ENCODE assay signal across 15 cellular contexts in genomic region chrX:129768586-129769466, GRCh38. TPM values are rescaled to one million over a fixed set of nuclear protein-coding genes. Genes with fewer than 3 reads are reported as not detected.
A peak's percentile ranks its signal among the peaks of the same experiment; 100 is the strongest.
DNase-seq lines count a peak whose midpoint lies in the region; ATAC-seq, FAIRE-seq and TF ChIP-seq lines count a peak whose summit lies in the region.
"Had no signal": no experiment of that assay in that cellular context is flagged by ENCODE, and none has a peak within 500 bp of the region (broad histone marks: within the 10 kb centered on the region; RNA-seq: fewer than 3 reads in every experiment).

No MANE protein-coding gene starts in this region.

- H3K36me3 Mint-ChIP-seq in activated B cell treated with CpG ODN at 0.5 μM for 24 hours (ENCODE audit: low read depth): no peaks in the 10 kb centered on the region

- TF ChIP-seq EP300 in A549 (IDR thresholded peaks at IDR 0.05): no peak

- peak; percentile 46 for FAIRE-seq in A549 (lab: Jason Lieb, UNC)
- FAIRE-seq: frontal cortex had no signal

- H3K4me2 ChIP-seq in A549: no peak overlapping the region

- peaks cover 64% of the 10 kb centered on the region for H3K4me1 Mint-ChIP-seq in activated B cell treated with CpG ODN at 0.5 μM for 24 hours

- H3K9me3 ChIP-seq in A549: no peaks in the 10 kb centered on the region
- H3K9me3 ChIP-seq: adrenal gland, prostate gland had no signal

- no peak for ATAC-seq in A549
- ATAC-seq in activated B cell treated with CpG ODN at 0.5 μM for 24 hours (ENCODE audit: low read depth): no peak
- no peak for ATAC-seq in HG02759 (IDR thresholded peaks at IDR 0.05; ENCODE audit: unreplicated experiment)
- no peak for ATAC-seq in HG03378 (IDR thresholded peaks at IDR 0.05; ENCODE audit: unreplicated experiment)
- ATAC-seq: HCT116 had no signal

- DNase-seq in A549 (ENCODE audit: low read depth in 1 of 2, low spot score in 1 of 2) (no peak), ELF-1 (ENCODE audit: low read depth, low spot score) (peak; percentile 21), activated B cell treated with CpG ODN at 0.5 μM for 24 hours (no peak), fibroblast of pulmonary artery (ENCODE audit: low read depth) (peak; percentile 31), mucosa of gallbladder (ENCODE audit: low spot score) (no peak), NCI-H82 (lab: John Stamatoyannopoulos, UW) (no peak)
- DNase-seq: adrenal gland, NCI-H1694, NCI-H774 had no signal

- H3K4me3 ChIP-seq in A549 (no peak overlapping the region), fibroblast of pulmonary artery (replicated peaks; ENCODE audit: low read depth, low read length) (no peak overlapping the region)
- H3K4me3 ChIP-seq: adrenal gland, prostate gland had no signal

- POLR2A ChIA-PET in A549 (lab: Yijun Ruan, JAX) (no interaction called here), activated B cell treated with CpG ODN at 0.5 μM for 24 hours (lab: Charles Lee) (interaction anchor here (1.0 to 18.0 kb wide), 3 partner anchors 13 to 91 kb away, joined by 5 to 261 read pairs (median 167); partner anchors contain the start of gene SASH3)

- CTCF ChIA-PET in A549 (lab: Yijun Ruan, JAX): interaction anchor here (1.1 to 1.5 kb wide), 2 partner anchors 15 to 131 kb away, joined by 3 to 4 read pairs; no protein-coding TSS in a partner anchor
- CTCF ChIA-PET in activated B cell treated with CpG ODN at 0.5 μM for 24 hours (lab: Charles Lee): interaction anchor here (1.5 to 2.5 kb wide), 3 partner anchors 9 to 13 kb away, joined by 3 to 8 read pairs (median 4); no protein-coding TSS in a partner anchor

- intact Hi-C loops in activated B cell treated with CpG ODN at 0.5 μM for 24 hours (cut with micrococcal nuclease): loop anchor here (1.0 kb wide), 1 partner anchor 11 kb away; no protein-coding TSS in a partner anchor

- TF ChIP-seq POLR2A in A549 (IDR thresholded peaks at IDR 0.05; ENCODE audit: low read length): no peak

- H3K27me3 Mint-ChIP-seq in activated B cell treated with CpG ODN at 0.5 μM for 24 hours: no peaks in the 10 kb centered on the region

- 63% methylated on average over 6 of the region's 8 CpGs for WGBS in A549 (ENCODE audit: missing lambda C conversion rate)

- peak overlapping the region; percentile 80 for H3K27ac Mint-ChIP-seq in activated B cell treated with CpG ODN at 0.5 μM for 24 hours

- TF ChIP-seq CTCF in A549 (IDR thresholded peaks at IDR 0.05): no peak
- TF ChIP-seq CTCF in activated B cell treated with CpG ODN at 0.5 μM for 24 hours (IDR thresholded peaks at IDR 0.05): no peak
- no peak for TF ChIP-seq CTCF in fibroblast of pulmonary artery (IDR thresholded peaks at IDR 0.05; ENCODE audit: low read length, missing control alignments)

- no peak for TF ChIP-seq RAD21 in A549 (conservative IDR thresholded peaks at IDR 0.05 in 1 of 2, IDR thresholded peaks at IDR 0.05 in 1 of 2)

- H3K9me3 Mint-ChIP-seq in activated B cell treated with CpG ODN at 0.5 μM for 24 hours: no peaks in the 10 kb centered on the region

- no peak overlapping the region for H3K27ac ChIP-seq in A549
- H3K27ac ChIP-seq: adrenal gland, prostate gland had no signal

- no peaks in the 10 kb centered on the region for H3K4me1 ChIP-seq in A549
- H3K4me1 ChIP-seq: adrenal gland, prostate gland had no signal

- no peak overlapping the region for H3K4me3 Mint-ChIP-seq in activated B cell treated with CpG ODN at 0.5 μM for 24 hours

TF ChIP-seq in A549, 52 proteins besides CTCF, POLR2A, EP300 and RAD21:
- TF ChIP-seq FOSB (CRISPR knock-in tag; IDR thresholded peaks at IDR 0.05): no peak
- no peak for TF ChIP-seq JUNB (IDR thresholded peaks at IDR 0.05)
- no peak for TF ChIP-seq CBX8 (IDR thresholded peaks at IDR 0.05)
- TF ChIP-seq HEYL (CRISPR knock-in tag; IDR thresholded peaks at IDR 0.05): no peak
- TF ChIP-seq BCL3 (IDR thresholded peaks at IDR 0.05): no peak
- TF ChIP-seq ATOH8 (CRISPR knock-in tag; IDR thresholded peaks at IDR 0.05; ENCODE audit: low read depth): no peak
- TF ChIP-seq SREBF2 (IDR thresholded peaks at IDR 0.05): no peak
- TF ChIP-seq RARB (CRISPR knock-in tag; IDR thresholded peaks at IDR 0.05): no peak
- no peak for TF ChIP-seq TFCP2L1 (CRISPR knock-in tag; IDR thresholded peaks at IDR 0.05)
TF ChIP-seq in A549: peak in this region for 0.

RNA-seq across cellular contexts. Expression of gene SASH3, which starts 10.9 kb away (rescaled TPM):
- polyA plus RNA-seq in A549 (2011; rRNA removed) (not detected in 2 replicates), A549 (2017; fragmentation: RNase III; extraction: RNeasy Plus Mini Kit Qiagen cat#74134 plus additional on column Dnase treatment) (not detected in 3 replicates)
- polyA plus RNA-seq in A549 (2012; cell fraction: cytosol; rRNA removed): not detected in 2 replicates
- not detected in 2 replicates for polyA plus RNA-seq in A549 (2012; cell fraction: nucleus; rRNA removed)
- polyA minus RNA-seq in A549 (2011; rRNA and poly(A)+ RNA removed): not detected in 2 replicates
- total RNA-seq in activated B cell treated with CpG ODN at 0.5 μM for 24 hours (209 TPM in 2 replicates), mucosa of gallbladder (13.6 TPM)
- polyA plus RNA-seq: BJ had no signal

RNA-seq across cellular contexts. Expression of gene XPNPEP2, which starts 30.0 kb away (rescaled TPM):
- not detected in 2 replicates for polyA plus RNA-seq in A549 (2011; rRNA removed)
- polyA plus RNA-seq in A549 (2012; cell fraction: cytosol; rRNA removed): not detected in 2 replicates
- not detected in 2 replicates for polyA plus RNA-seq in A549 (2012; cell fraction: nucleus; rRNA removed)
- polyA plus RNA-seq in A549 (2017; fragmentation: RNase III; extraction: RNeasy Plus Mini Kit Qiagen cat#74134 plus additional on column Dnase treatment): not detected in 3 replicates
- polyA minus RNA-seq in A549 (2011; rRNA and poly(A)+ RNA removed): not detected in 2 replicates
- 0.07 TPM in 2 replicates for total RNA-seq in activated B cell treated with CpG ODN at 0.5 μM for 24 hours
- 2.0 TPM for total RNA-seq in mucosa of gallbladder

Comparison
In these comparisons a context has a peak if more than half of its experiments do, and no peak if none do; other contexts are left out.
1. DNase-seq: peak in ELF-1 (single experiment) and fibroblast of pulmonary artery (single experiment); none in A549 (0 of 2), activated B cell treated with CpG ODN at 0.5 μM for 24 hours (single experiment), mucosa of gallbladder (single experiment) and NCI-H82 (single experiment).
2. RNA of gene SASH3, which starts 10.9 kb away (total RNA-seq): 209 TPM in activated B cell treated with CpG ODN at 0.5 μM for 24 hours; 13.6 TPM in mucosa of gallbladder (single experiment); every median in the first group is over 10 times any median in the second.